In the genomic region with DNA sequence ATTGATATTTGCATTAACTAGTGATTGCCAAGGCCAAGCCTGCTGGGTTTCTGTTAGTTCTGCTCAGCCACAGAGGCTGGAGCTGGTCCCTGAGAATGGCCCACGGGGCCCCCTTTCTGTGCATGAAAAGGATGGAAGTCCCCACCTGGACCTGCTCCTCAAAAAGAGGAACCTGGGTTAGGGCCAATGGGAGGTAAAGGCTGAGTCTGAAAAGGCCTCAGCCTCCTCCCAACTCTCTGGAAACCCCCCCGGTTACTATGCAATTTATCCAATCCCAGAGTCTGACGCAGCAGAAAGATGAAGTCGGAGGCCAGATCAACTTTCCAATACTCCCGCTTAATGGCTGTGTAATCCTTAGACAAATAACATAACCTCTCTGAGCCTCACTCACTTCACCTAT, we compare ENCODE assay signal across 17 cellular contexts. TPM values are rescaled to one million over a fixed set of nuclear protein-coding genes. Genes with fewer than 3 reads are reported as not detected.
"Had no signal": no experiment of that assay in that cellular context is flagged by ENCODE, and none has a peak within 500 bp of the region (broad histone marks: within the 10 kb centered on the region; RNA-seq: fewer than 3 reads in every experiment).

No MANE protein-coding gene starts in this region.

- H3K36me3 Mint-ChIP-seq: activated CD4-positive, alpha-beta memory T cell treated with anti-CD3 and anti-CD28 coated beads for 36 hours; naive thymus-derived CD4-positive, alpha-beta T cell; stimulated activated effector memory CD8-positive, alpha-beta T cell treated with anti-CD3 and anti-CD28 coated beads, Interleukin-12 subunit alpha, Interleukin-12 subunit beta, amount 100 ng/mL, for 72 hours had no signal

- H3K4me3 Mint-ChIP-seq: activated CD4-positive, alpha-beta memory T cell treated with anti-CD3 and anti-CD28 coated beads for 36 hours; activated naive CD8-positive, alpha-beta T cell; dendritic cell treated with granulocyte-macrophage colony-stimulating factor and Interleukin-4, amounts not matched to agents 40 ng/mL and 50 ng/mL, for 4 days; endodermal cell; naive thymus-derived CD4-positive, alpha-beta T cell; stimulated activated effector memory CD8-positive, alpha-beta T cell treated with anti-CD3 and anti-CD28 coated beads, Interleukin-12 subunit alpha, Interleukin-12 subunit beta, amount 100 ng/mL, for 72 hours had no signal

- DNase-seq: activated CD4-positive, alpha-beta memory T cell treated with anti-CD3 and anti-CD28 coated beads for 36 hours; activated CD4-positive, alpha-beta T cell treated with anti-CD3 and anti-CD28 coated beads for 1 hour; activated gamma-delta T cell; activated T-cell treated with anti-CD3 and anti-CD28 coated beads, Interleukin-2, amount 50 U/mL, for 48 hours; amygdala; brain microvascular endothelial cell; endodermal cell; erythroblast; left cardiac atrium; lower lobe of right lung; naive thymus-derived CD4-positive, alpha-beta T cell; psoas muscle; right lobe of liver; trophoblast cell had no signal

- H3K4me1 ChIP-seq: psoas muscle had no signal

- H3K4me3 ChIP-seq: lower lobe of right lung, psoas muscle, right lobe of liver had no signal

- H3K27me3 ChIP-seq: brain microvascular endothelial cell had no signal

- ATAC-seq: left cardiac atrium; lower lobe of right lung; naive thymus-derived CD4-positive, alpha-beta T cell; psoas muscle; right lobe of liver; stimulated activated effector memory CD8-positive, alpha-beta T cell treated with anti-CD3 and anti-CD28 coated beads, Interleukin-12 subunit alpha, Interleukin-12 subunit beta, amount 100 ng/mL, for 72 hours had no signal

- H3K9me3 ChIP-seq: lower lobe of right lung, psoas muscle, right lobe of liver had no signal

- H3K9me3 Mint-ChIP-seq: activated CD4-positive, alpha-beta memory T cell treated with anti-CD3 and anti-CD28 coated beads for 36 hours; dendritic cell treated with granulocyte-macrophage colony-stimulating factor and Interleukin-4, amounts not matched to agents 40 ng/mL and 50 ng/mL, for 4 days; endodermal cell; naive thymus-derived CD4-positive, alpha-beta T cell; stimulated activated effector memory CD8-positive, alpha-beta T cell treated with anti-CD3 and anti-CD28 coated beads, Interleukin-12 subunit alpha, Interleukin-12 subunit beta, amount 100 ng/mL, for 72 hours had no signal

- H3K36me3 ChIP-seq: brain microvascular endothelial cell, lower lobe of right lung, right lobe of liver had no signal

- H3K27ac ChIP-seq: brain microvascular endothelial cell, lower lobe of right lung, psoas muscle, right lobe of liver had no signal

- H3K27ac Mint-ChIP-seq: activated CD4-positive, alpha-beta memory T cell treated with anti-CD3 and anti-CD28 coated beads for 36 hours; activated naive CD8-positive, alpha-beta T cell; dendritic cell treated with granulocyte-macrophage colony-stimulating factor and Interleukin-4, amounts not matched to agents 40 ng/mL and 50 ng/mL, for 4 days; endodermal cell; naive thymus-derived CD4-positive, alpha-beta T cell; stimulated activated effector memory CD8-positive, alpha-beta T cell treated with anti-CD3 and anti-CD28 coated beads, Interleukin-12 subunit alpha, Interleukin-12 subunit beta, amount 100 ng/mL, for 72 hours had no signal

RNA-seq across cellular contexts. Expression of a gene that starts 6.8 kb away (rescaled TPM):
- total RNA-seq: activated CD4-positive, alpha-beta memory T cell treated with anti-CD3 and anti-CD28 coated beads for 36 hours; naive thymus-derived CD4-positive, alpha-beta T cell had no signal
- polyA plus RNA-seq: naive thymus-derived CD4-positive, alpha-beta T cell had no signal
